ENCODE assay signal across 20 cellular contexts in genomic region chr20:55978550-55978949, GRCh38. TPM values are rescaled to one million over a fixed set of nuclear protein-coding genes. Genes with fewer than 3 reads are reported as not detected.
DNase-seq lines count a peak whose midpoint lies in the region; ATAC-seq, FAIRE-seq and TF ChIP-seq lines count a peak whose summit lies in the region.
"Had no signal": no experiment of that assay in that cellular context is flagged by ENCODE, and none has a peak within 500 bp of the region (broad histone marks: within the 10 kb centered on the region; RNA-seq: fewer than 3 reads in every experiment).

No MANE protein-coding gene starts in this region.

- no peak overlapping the region for H2BK12ac ChIP-seq in trophoblast cell (ENCODE audit: low read length)

- no peak overlapping the region for H2BK120ac ChIP-seq in trophoblast cell (ENCODE audit: insufficient read depth, low read length, poor library complexity)

- H3K4ac ChIP-seq in trophoblast cell (ENCODE audit: low read depth, low read length): no peak overlapping the region

- H3K9me3 ChIP-seq in left lung: no peaks in the 10 kb centered on the region
- peaks cover 10% of the 10 kb centered on the region for H3K9me3 ChIP-seq in trophoblast cell (ENCODE audit: insufficient read depth, low read depth, low read length)
- H3K9me3 ChIP-seq: BLaER1, HAP-1 had no signal

- H3K27me3 ChIP-seq in KMS-11 (ENCODE audit: insufficient read depth, low read depth) (no peaks in the 10 kb centered on the region), left lung (no peaks in the 10 kb centered on the region), trophoblast cell (ENCODE audit: insufficient read depth, low read length) (no peaks in the 10 kb centered on the region)
- H3K27me3 ChIP-seq: BLaER1 had no signal

- H3K23ac ChIP-seq in trophoblast cell (ENCODE audit: low read length): peak overlapping the region; percentile 73

- H3K4me2 ChIP-seq in KMS-11 (peak overlapping the region; percentile 46; the same call in 1 of the 2 replicates), trophoblast cell (ENCODE audit: low read length) (no peak overlapping the region)
- H3K4me2 ChIP-seq: BLaER1 had no signal

- intact Hi-C loops in left lung (cut with DNase I): no loop called here

- H3K27ac ChIP-seq in KMS-11 (no peak overlapping the region), left lung (no peak overlapping the region), trophoblast cell (ENCODE audit: low read depth, low read length) (no peak overlapping the region)
- H3K27ac ChIP-seq: BLaER1, GM23248 had no signal

- H2BK5ac ChIP-seq in trophoblast cell (ENCODE audit: low read depth, low read length, poor library complexity): no peak overlapping the region

- TF ChIP-seq CTCF in KMS-11 (conservative IDR thresholded peaks at IDR 0.05; ENCODE audit: low read depth, low read length): no peak
- TF ChIP-seq CTCF in left lung (IDR thresholded peaks at IDR 0.05): no peak

- peak; percentile 52 for ATAC-seq in left lung
- ATAC-seq in GM21528 (IDR thresholded peaks at IDR 0.05; ENCODE audit: low FRiP score, unreplicated experiment): no peak

- no peak overlapping the region for H3K14ac ChIP-seq in trophoblast cell (ENCODE audit: low read length)

- no peak overlapping the region for H3K18ac ChIP-seq in trophoblast cell (ENCODE audit: low read length)

- H4K12ac ChIP-seq in trophoblast cell (ENCODE audit: low read depth, low read length): no peak overlapping the region

- no peak overlapping the region for H4K8ac ChIP-seq in trophoblast cell (ENCODE audit: low read depth, low read length)

- peak; percentile 27 for FAIRE-seq in urothelium cell line (lab: Jason Lieb, UNC)
- FAIRE-seq: GM12892, GM18507, GM19239 had no signal

- H3K4me3 ChIP-seq in KMS-11 (IDR thresholded peaks at IDR 0.05; ENCODE audit: insufficient read depth, low read depth, low read length) (no peak overlapping the region), left lung (no peak overlapping the region), trophoblast cell (ENCODE audit: low read depth, low read length) (no peak overlapping the region)
- H3K4me3 ChIP-seq: BLaER1, GM23248, HAP-1 had no signal

- H3K9ac ChIP-seq in KMS-11: no peak overlapping the region
- H3K9ac ChIP-seq in trophoblast cell (ENCODE audit: low read length): no peak overlapping the region
- H3K9ac ChIP-seq: BLaER1, GM23248 had no signal

- no peaks in the 10 kb centered on the region for H3K79me1 ChIP-seq in trophoblast cell (ENCODE audit: low read length)

- no peak overlapping the region for H2AFZ ChIP-seq in KMS-11 (ENCODE audit: low read depth)
- H2AFZ ChIP-seq in trophoblast cell (ENCODE audit: insufficient read depth, low read length, poor library complexity): no peak overlapping the region
- H2AFZ ChIP-seq: GM23248 had no signal

- no CpG with 5 or more reads among the region's 2 CpGs for WGBS in trophoblast cell (ENCODE audit: extremely low coverage, insufficient coverage, insufficient read length)

- DNase-seq in left lung (no peak), trophoblast cell (no peak), urothelium cell line (ENCODE audit: low spot score) (no peak), SW 1271 (lab: John Stamatoyannopoulos, UW) (no peak), HuH-7 (ENCODE audit: low spot score) (no peak)
- DNase-seq: 8988T; CD4-positive, alpha-beta memory T cell; GDM1; GM23248 had no signal

- H3K79me2 ChIP-seq in KMS-11 (ENCODE audit: insufficient read depth, low read depth) (no peaks in the 10 kb centered on the region), trophoblast cell (ENCODE audit: control insufficient read depth, insufficient read depth, low read length, poor library complexity) (no peaks in the 10 kb centered on the region)

- H3K36me3 ChIP-seq in KMS-11 (ENCODE audit: insufficient read depth) (no peaks in the 10 kb centered on the region), left lung (no peaks in the 10 kb centered on the region), trophoblast cell (ENCODE audit: control insufficient read depth in 1 of 2, insufficient read depth in 2 of 2, low read length in 2 of 2) (no peaks in the 10 kb centered on the region)
- H3K36me3 ChIP-seq: BLaER1, HAP-1 had no signal

- H3K4me1 ChIP-seq in KMS-11 (ENCODE audit: low read depth, poor library complexity, severe bottlenecking) (peaks cover 53% of the 10 kb centered on the region), left lung (peaks cover 0 to 7% of the 10 kb centered on the region in 2 donors), trophoblast cell (ENCODE audit: control insufficient read depth in 1 of 2, insufficient read depth in 2 of 2, low read length in 2 of 2) (no peaks in the 10 kb centered on the region)
- H3K4me1 ChIP-seq: BLaER1, HAP-1 had no signal

- H2AK5ac ChIP-seq in trophoblast cell (ENCODE audit: low read length): no peak overlapping the region

- H4K91ac ChIP-seq in trophoblast cell (ENCODE audit: low read depth, low read length): no peak overlapping the region

- H4K20me1 ChIP-seq in KMS-11 (ENCODE audit: insufficient read depth): no peaks in the 10 kb centered on the region
- H4K20me1 ChIP-seq: BLaER1 had no signal

RNA-seq across cellular contexts. Expression of gene CBLN4, which starts 26.8 kb away (rescaled TPM):
- 1 to 10 TPM in 1 of 2 donors, under 1 TPM in 1; 0.26 to 4.7 TPM for total RNA-seq in left lung
- polyA plus RNA-seq in trophoblast cell (2013): not detected in 2 replicates
- total RNA-seq: A673; CD4-positive, alpha-beta memory T cell; GM23248; H4 had no signal
- polyA plus RNA-seq: AG04450; CD14-positive monocyte; CD4-positive, alpha-beta memory T cell; GM23248 had no signal
